ENCODE assay signal across 1 cellular context in genomic region chr16:23530062-23530461, GRCh38.
TF ChIP-seq lines count a peak whose summit lies in the region.

No MANE protein-coding gene starts in this region.

TF ChIP-seq in HepG2, 621 proteins besides CTCF, POLR2A, EP300 and RAD21:
- TF ChIP-seq LCORL (IDR thresholded peaks at IDR 0.05), result no peak
- no peak for TF ChIP-seq LCORL (CRISPR knock-in tag; IDR thresholded peaks at IDR 0.05)
- TF ChIP-seq ZNF543 (CRISPR knock-in tag; IDR thresholded peaks at IDR 0.05), result no peak
- TF ChIP-seq ZNF691 (CRISPR knock-in tag; IDR thresholded peaks at IDR 0.05; ENCODE audit: borderline replicate concordance, low read depth), result no peak
- no peak for TF ChIP-seq MZF1 (CRISPR knock-in tag; IDR thresholded peaks at IDR 0.05; ENCODE audit: borderline replicate concordance)
- TF ChIP-seq ZSCAN20 (CRISPR knock-in tag; IDR thresholded peaks at IDR 0.05; ENCODE audit: borderline replicate concordance), result no peak
- peak; percentile 69; the same call in 1 of the 2 replicates for TF ChIP-seq ZNF121 (CRISPR knock-in tag; IDR thresholded peaks at IDR 0.05)
- no peak for TF ChIP-seq ZNF570 (CRISPR knock-in tag; IDR thresholded peaks at IDR 0.05; ENCODE audit: borderline replicate concordance)
TF ChIP-seq in HepG2: peak in this region for 1.
